ENCODE assay signal across 1 cellular context in genomic region chr2:62379576-62379975, GRCh38.
TF ChIP-seq lines count a peak whose summit lies in the region.

No MANE protein-coding gene starts in this region.

TF ChIP-seq in H1, 55 proteins besides CTCF, POLR2A, EP300 and RAD21 (continued from another document):
- TF ChIP-seq CEBPB (IDR thresholded peaks at IDR 0.05; ENCODE audit: low read depth, low read length) (no peak), CBX8 (IDR thresholded peaks at IDR 0.05; ENCODE audit: borderline replicate concordance, low read depth, low read length) (no peak), KDM1A (IDR thresholded peaks at IDR 0.05; ENCODE audit: borderline replicate concordance, low read length) (no peak), ATF3 (IDR thresholded peaks at IDR 0.05; ENCODE audit: insufficient read depth, low read depth, low read length) (no peak), E2F6 (IDR thresholded peaks at IDR 0.05) (no peak), BRCA1 (IDR thresholded peaks at IDR 0.05; ENCODE audit: low read depth, low read length) (no peak), HDAC2 (IDR thresholded peaks at IDR 0.05; ENCODE audit: borderline replicate concordance in 1 of 2, low read depth in 2 of 2, low read length in 2 of 2) (no peak), TCF12 (IDR thresholded peaks at IDR 0.05; ENCODE audit: low read depth, low read length) (no peak), HDAC6 (IDR thresholded peaks at IDR 0.05; ENCODE audit: low read depth, low read length) (no peak), TAF7 (optimal IDR thresholded peaks at IDR 0.05; ENCODE audit: borderline replicate concordance, low read depth, low read length) (no peak), SAP30 (IDR thresholded peaks at IDR 0.05; ENCODE audit: insufficient read depth, insufficient replicate concordance, low read length) (no peak), KDM4A (IDR thresholded peaks at IDR 0.05; ENCODE audit: low read depth, low read length, severe bottlenecking) (no peak), KDM5A (IDR thresholded peaks at IDR 0.05; ENCODE audit: low read length) (no peak), NRF1 (IDR thresholded peaks at IDR 0.05; ENCODE audit: low read depth, low read length) (no peak)
TF ChIP-seq in H1: peak in this region for 0.
